Comparison of ENCODE assay signal across 1 cellular context in the genomic region with DNA sequence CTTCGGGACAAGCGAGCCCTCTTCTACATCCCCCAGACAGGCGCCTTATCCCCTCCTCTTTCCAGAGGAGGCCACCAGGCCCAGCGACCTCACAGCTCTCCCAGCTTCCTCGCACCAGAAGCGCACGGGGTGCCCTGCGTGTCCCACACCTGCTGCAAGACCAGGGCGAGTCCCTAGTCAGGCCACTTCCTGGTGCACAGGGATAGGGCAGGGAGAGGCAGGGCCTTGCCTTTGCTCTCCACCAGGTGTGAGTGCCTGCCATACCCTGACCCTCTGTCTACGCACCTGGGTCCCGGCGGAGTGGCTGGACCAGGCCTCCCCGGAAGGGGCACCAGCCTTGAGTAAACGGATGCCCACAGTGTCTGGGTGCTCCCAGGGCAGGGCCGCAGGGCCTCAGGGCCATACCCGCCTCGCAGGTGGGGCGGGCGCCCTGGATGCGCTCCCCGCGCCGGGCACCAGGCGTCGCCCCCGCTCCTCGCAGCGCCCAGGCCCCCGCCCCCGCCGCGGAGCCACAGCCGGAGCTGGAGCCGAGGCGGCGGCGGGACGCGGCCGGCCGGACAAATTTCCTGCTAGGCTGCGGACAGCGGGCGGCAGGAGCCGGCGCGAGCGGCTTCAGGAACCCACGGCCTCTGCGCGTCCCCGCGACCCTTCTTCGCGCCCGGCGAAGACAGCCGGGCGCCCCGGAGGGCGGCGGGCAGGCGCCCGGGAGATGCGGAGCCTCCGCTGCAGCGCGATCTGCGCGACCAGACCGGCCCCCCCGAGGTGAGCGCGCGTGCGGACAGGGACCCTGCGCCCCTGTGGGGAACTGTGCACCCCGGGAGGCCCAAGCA.
TF ChIP-seq lines count a peak whose summit lies in the region.

A gene with protein sequence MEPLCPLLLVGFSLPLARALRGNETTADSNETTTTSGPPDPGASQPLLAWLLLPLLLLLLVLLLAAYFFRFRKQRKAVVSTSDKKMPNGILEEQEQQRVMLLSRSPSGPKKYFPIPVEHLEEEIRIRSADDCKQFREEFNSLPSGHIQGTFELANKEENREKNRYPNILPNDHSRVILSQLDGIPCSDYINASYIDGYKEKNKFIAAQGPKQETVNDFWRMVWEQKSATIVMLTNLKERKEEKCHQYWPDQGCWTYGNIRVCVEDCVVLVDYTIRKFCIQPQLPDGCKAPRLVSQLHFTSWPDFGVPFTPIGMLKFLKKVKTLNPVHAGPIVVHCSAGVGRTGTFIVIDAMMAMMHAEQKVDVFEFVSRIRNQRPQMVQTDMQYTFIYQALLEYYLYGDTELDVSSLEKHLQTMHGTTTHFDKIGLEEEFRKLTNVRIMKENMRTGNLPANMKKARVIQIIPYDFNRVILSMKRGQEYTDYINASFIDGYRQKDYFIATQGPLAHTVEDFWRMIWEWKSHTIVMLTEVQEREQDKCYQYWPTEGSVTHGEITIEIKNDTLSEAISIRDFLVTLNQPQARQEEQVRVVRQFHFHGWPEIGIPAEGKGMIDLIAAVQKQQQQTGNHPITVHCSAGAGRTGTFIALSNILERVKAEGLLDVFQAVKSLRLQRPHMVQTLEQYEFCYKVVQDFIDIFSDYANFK (plus strand): TSS at position 556 of the 830 bp plus-strand sequence. CDS start 133,779 bp downstream, outside the sequence.

TF ChIP-seq in HEK293, 187 proteins besides CTCF, POLR2A, EP300 and RAD21 (continued from another document):
- TF ChIP-seq PRDM2 (tag by site-specific recombination; IDR thresholded peaks at IDR 0.05; ENCODE audit: borderline replicate concordance) (no peak), RBAK (tag by site-specific recombination; IDR thresholded peaks at IDR 0.05) (no peak), HIC1 (tag by site-specific recombination; IDR thresholded peaks at IDR 0.05) (peak; percentile 41; the same call in 1 of the 2 replicates), ZNF138 (tag by site-specific recombination; IDR thresholded peaks at IDR 0.05; ENCODE audit: borderline replicate concordance) (no peak), REST (tag by site-specific recombination; IDR thresholded peaks at IDR 0.05) (no peak), ZNF776 (tag by site-specific recombination; IDR thresholded peaks at IDR 0.05; ENCODE audit: borderline replicate concordance) (no peak), ZBTB48 (tag by site-specific recombination; IDR thresholded peaks at IDR 0.05) (peak; percentile 30; the same call in 1 of the 2 replicates), ZNF416 (tag by site-specific recombination; IDR thresholded peaks at IDR 0.05) (no peak), ZNF521 (tag by site-specific recombination; IDR thresholded peaks at IDR 0.05) (no peak), KLF10 (tag by site-specific recombination; IDR thresholded peaks at IDR 0.05) (no peak)
- TF ChIP-seq, protein P1, sequence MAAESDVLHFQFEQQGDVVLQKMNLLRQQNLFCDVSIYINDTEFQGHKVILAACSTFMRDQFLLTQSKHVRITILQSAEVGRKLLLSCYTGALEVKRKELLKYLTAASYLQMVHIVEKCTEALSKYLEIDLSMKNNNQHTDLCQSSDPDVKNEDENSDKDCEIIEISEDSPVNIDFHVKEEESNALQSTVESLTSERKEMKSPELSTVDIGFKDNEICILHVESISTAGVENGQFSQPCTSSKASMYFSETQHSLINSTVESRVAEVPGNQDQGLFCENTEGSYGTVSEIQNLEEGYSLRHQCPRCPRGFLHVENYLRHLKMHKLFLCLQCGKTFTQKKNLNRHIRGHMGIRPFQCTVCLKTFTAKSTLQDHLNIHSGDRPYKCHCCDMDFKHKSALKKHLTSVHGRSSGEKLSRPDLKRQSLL (tag by site-specific recombination; IDR thresholded peaks at IDR 0.05): peak; percentile 44; the same call in 1 of the 2 replicates
- TF ChIP-seq, protein P2, sequence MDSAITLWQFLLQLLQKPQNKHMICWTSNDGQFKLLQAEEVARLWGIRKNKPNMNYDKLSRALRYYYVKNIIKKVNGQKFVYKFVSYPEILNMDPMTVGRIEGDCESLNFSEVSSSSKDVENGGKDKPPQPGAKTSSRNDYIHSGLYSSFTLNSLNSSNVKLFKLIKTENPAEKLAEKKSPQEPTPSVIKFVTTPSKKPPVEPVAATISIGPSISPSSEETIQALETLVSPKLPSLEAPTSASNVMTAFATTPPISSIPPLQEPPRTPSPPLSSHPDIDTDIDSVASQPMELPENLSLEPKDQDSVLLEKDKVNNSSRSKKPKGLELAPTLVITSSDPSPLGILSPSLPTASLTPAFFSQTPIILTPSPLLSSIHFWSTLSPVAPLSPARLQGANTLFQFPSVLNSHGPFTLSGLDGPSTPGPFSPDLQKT (IDR thresholded peaks at IDR 0.05; ENCODE audit: borderline replicate concordance, low read depth, low read length): no peak
TF ChIP-seq in HEK293: peak in this region for 8.
